42 cellular contexts compared by ENCODE assay signal in the genomic region with DNA sequence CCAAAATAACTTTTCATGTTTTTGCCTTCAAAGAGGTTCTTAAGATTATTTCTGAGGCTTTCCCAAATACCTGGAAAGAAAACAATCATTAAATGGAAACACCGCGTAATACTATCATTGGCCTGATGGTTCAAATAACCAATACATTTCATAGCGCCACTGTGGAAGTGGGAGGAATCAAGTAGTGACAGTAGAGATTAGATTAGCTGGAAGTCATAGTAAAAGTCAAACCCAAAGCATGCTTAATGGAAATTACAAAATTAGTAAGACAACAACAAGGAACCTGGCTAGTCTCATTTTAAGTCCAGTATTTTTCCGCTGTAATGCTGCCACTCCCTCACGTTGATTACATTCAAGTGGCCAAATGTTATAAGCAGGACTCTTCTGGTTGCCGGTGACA. TPM values are rescaled to one million over a fixed set of nuclear protein-coding genes. Genes with fewer than 3 reads are reported as not detected.
"Had no signal": no experiment of that assay in that cellular context is flagged by ENCODE, and none has a peak within 500 bp of the region (broad histone marks: within the 10 kb centered on the region; RNA-seq: fewer than 3 reads in every experiment).

No MANE protein-coding gene starts in this region.

- H3K27ac ChIP-seq: adrenal gland, ascending aorta, body of pancreas, brain microvascular endothelial cell, breast epithelium, cardiac muscle cell had no signal

- H3K27me3 ChIP-seq: adrenal gland, ascending aorta, body of pancreas, brain microvascular endothelial cell, breast epithelium, cardiac muscle cell had no signal

- H3K4me3 ChIP-seq: adrenal gland, ascending aorta, body of pancreas, breast epithelium, cardiac muscle cell had no signal

- H3K4me3 Mint-ChIP-seq: activated naive CD4-positive, alpha-beta T cell treated with anti-CD3 and anti-CD28 coated beads for 36 hours; activated naive CD4-positive, alpha-beta T cell treated with anti-CD3 and anti-CD28 coated beads, Interleukin-2, amount 10 ng/mL, durations not matched to agents 7 days and 5 days; activated naive CD4-positive, alpha-beta T cell treated with anti-CD3 and anti-CD28 coated beads, Interleukin-2, amount 50 U/mL, for 24 hours; activated naive CD8-positive, alpha-beta T cell; activated naive CD8-positive, alpha-beta T cell treated with anti-CD3 and anti-CD28 coated beads for 36 hours; activated naive CD8-positive, alpha-beta T cell treated with anti-CD3 and anti-CD28 coated beads, Interleukin-2, amount 10 ng/mL, durations not matched to agents 7 days and 5 days; activated naive CD8-positive, alpha-beta T cell treated with anti-CD3 and anti-CD28 coated beads, Interleukin-2, amount 50 U/mL, for 24 hours; activated T-cell treated with anti-CD3 and anti-CD28 coated beads, Interleukin-2, amount 50 U/mL, for 24 hours; activated T-cell treated with anti-CD3 and anti-CD28 coated beads, Interleukin-2, amount 50 U/mL, for 4 hours; activated T-cell treated with anti-CD3 and anti-CD28 coated beads, Interleukin-2, amount 50 U/mL, for 72 hours; activated T-helper 1 cell treated with anti-CD3 and anti-CD28 coated beads, Interleukin-12 subunit alpha, Interleukin-12 subunit beta, Interleukin-2, Interleukin-4 antibody, amounts not matched to agents 30 ng/mL and 10 ng/mL and 1 ng/mL, durations not matched to agents 14 hours and 24 hours and 36 hours; activated T-helper 17 cell treated with anti-CD3 and anti-CD28 coated beads, Interleukin-2, amount 50 U/mL, for 72 hours; brain; central memory CD8-positive, alpha-beta T cell had no signal

- H3K36me3 ChIP-seq: adrenal gland, ascending aorta, brain microvascular endothelial cell, breast epithelium, cardiac muscle cell had no signal

- H3K4me1 Mint-ChIP-seq: activated naive CD4-positive, alpha-beta T cell treated with anti-CD3 and anti-CD28 coated beads, Interleukin-2, amount 10 ng/mL, durations not matched to agents 7 days and 5 days; activated naive CD4-positive, alpha-beta T cell treated with anti-CD3 and anti-CD28 coated beads, Interleukin-2, amount 50 U/mL, for 24 hours; activated naive CD8-positive, alpha-beta T cell treated with anti-CD3 and anti-CD28 coated beads for 36 hours; activated naive CD8-positive, alpha-beta T cell treated with anti-CD3 and anti-CD28 coated beads, Interleukin-2, amount 10 ng/mL, durations not matched to agents 7 days and 5 days; activated naive CD8-positive, alpha-beta T cell treated with anti-CD3 and anti-CD28 coated beads, Interleukin-2, amount 50 U/mL, for 24 hours; activated T-helper 17 cell treated with anti-CD3 and anti-CD28 coated beads, Interleukin-2, amount 50 U/mL, for 72 hours; central memory CD8-positive, alpha-beta T cell had no signal

- DNase-seq: activated effector memory CD4-positive, alpha-beta T cell treated with anti-CD3 and anti-CD28 coated beads, Interleukin-2, amount 50 U/mL, for 16 hours; activated effector memory CD4-positive, alpha-beta T cell treated with Interleukin-2 at 50 U/mL for 16 hours; activated gamma-delta T cell; activated gamma-delta T cell treated with Interleukin-2 at 50 U/mL for 16 hours; activated naive CD4-positive, alpha-beta T cell; activated naive CD4-positive, alpha-beta T cell treated with anti-CD3 and anti-CD28 coated beads for 36 hours; activated naive CD4-positive, alpha-beta T cell treated with anti-CD3 and anti-CD28 coated beads, Interleukin-2, amount 10 ng/mL, durations not matched to agents 7 days and 5 days; activated naive CD4-positive, alpha-beta T cell treated with anti-CD3 and anti-CD28 coated beads, Interleukin-2, amount 50 U/mL, for 16 hours; activated naive CD4-positive, alpha-beta T cell treated with Interleukin-2 at 50 U/mL for 16 hours; activated naive CD8-positive, alpha-beta T cell treated with anti-CD3 and anti-CD28 coated beads for 36 hours; activated naive CD8-positive, alpha-beta T cell treated with anti-CD3 and anti-CD28 coated beads, Interleukin-2, amount 10 ng/mL, durations not matched to agents 7 days and 5 days; activated naive CD8-positive, alpha-beta T cell treated with anti-CD3 and anti-CD28 coated beads, Interleukin-2, amount 50 U/mL, for 24 hours; activated T-cell treated with anti-CD3 and anti-CD28 coated beads, Interleukin-2, amount 50 U/mL, for 1 hour; activated T-cell treated with anti-CD3 and anti-CD28 coated beads, Interleukin-2, amount 50 U/mL, for 24 hours; activated T-cell treated with anti-CD3 and anti-CD28 coated beads, Interleukin-2, amount 50 U/mL, for 4 hours; activated T-cell treated with anti-CD3 and anti-CD28 coated beads, Interleukin-2, amount 50 U/mL, for 48 hours; activated T-cell treated with anti-CD3 and anti-CD28 coated beads, Interleukin-2, amount 50 U/mL, for 72 hours; adrenal gland; amniotic stem cell; amygdala; anterior cingulate cortex; aorta; body of pancreas; brain microvascular endothelial cell; caudate nucleus; central memory CD4-positive, alpha-beta T cell; cerebellar nuclear complex had no signal

- H3K9me3 ChIP-seq: adrenal gland, ascending aorta, body of pancreas, breast epithelium had no signal

- H3K36me3 Mint-ChIP-seq: activated naive CD4-positive, alpha-beta T cell treated with anti-CD3 and anti-CD28 coated beads, Interleukin-2, amount 10 ng/mL, durations not matched to agents 7 days and 5 days; activated naive CD4-positive, alpha-beta T cell treated with anti-CD3 and anti-CD28 coated beads, Interleukin-2, amount 50 U/mL, for 24 hours; activated naive CD8-positive, alpha-beta T cell; activated naive CD8-positive, alpha-beta T cell treated with anti-CD3 and anti-CD28 coated beads for 36 hours; brain had no signal

- H3K4me1 ChIP-seq: adrenal gland, ascending aorta, body of pancreas, breast epithelium had no signal

- H3K27me3 Mint-ChIP-seq: activated naive CD4-positive, alpha-beta T cell treated with anti-CD3 and anti-CD28 coated beads, Interleukin-2, amount 10 ng/mL, durations not matched to agents 7 days and 5 days; activated naive CD4-positive, alpha-beta T cell treated with anti-CD3 and anti-CD28 coated beads, Interleukin-2, amount 50 U/mL, for 24 hours; activated naive CD8-positive, alpha-beta T cell treated with anti-CD3 and anti-CD28 coated beads for 36 hours; activated naive CD8-positive, alpha-beta T cell treated with anti-CD3 and anti-CD28 coated beads, Interleukin-2, amount 10 ng/mL, durations not matched to agents 7 days and 5 days; activated T-cell treated with anti-CD3 and anti-CD28 coated beads, Interleukin-2, amount 50 U/mL, for 24 hours; brain; central memory CD8-positive, alpha-beta T cell had no signal

- ATAC-seq: activated naive CD4-positive, alpha-beta T cell treated with anti-CD3 and anti-CD28 coated beads, Interleukin-2, amount 50 U/mL, for 72 hours; activated naive CD8-positive, alpha-beta T cell treated with anti-CD3 and anti-CD28 coated beads, Interleukin-2, amount 50 U/mL, for 24 hours; activated T-cell treated with anti-CD3 and anti-CD28 coated beads, Interleukin-2, amount 50 U/mL, for 4 hours; activated T-cell treated with anti-CD3 and anti-CD28 coated beads, Interleukin-2, amount 50 U/mL, for 72 hours; activated T-helper 17 cell treated with anti-CD3 and anti-CD28 coated beads, Interleukin-2, amount 50 U/mL, for 72 hours; body of pancreas had no signal

- H3K27ac Mint-ChIP-seq: activated naive CD4-positive, alpha-beta T cell treated with anti-CD3 and anti-CD28 coated beads for 36 hours; activated naive CD4-positive, alpha-beta T cell treated with anti-CD3 and anti-CD28 coated beads, Interleukin-2, amount 10 ng/mL, durations not matched to agents 7 days and 5 days; activated naive CD4-positive, alpha-beta T cell treated with anti-CD3 and anti-CD28 coated beads, Interleukin-2, amount 50 U/mL, for 24 hours; activated naive CD4-positive, alpha-beta T cell treated with anti-CD3 and anti-CD28 coated beads, Interleukin-2, amount 50 U/mL, for 72 hours; activated naive CD8-positive, alpha-beta T cell; activated naive CD8-positive, alpha-beta T cell treated with anti-CD3 and anti-CD28 coated beads for 36 hours; activated naive CD8-positive, alpha-beta T cell treated with anti-CD3 and anti-CD28 coated beads, Interleukin-2, amount 10 ng/mL, durations not matched to agents 7 days and 5 days; activated naive CD8-positive, alpha-beta T cell treated with anti-CD3 and anti-CD28 coated beads, Interleukin-2, amount 50 U/mL, for 24 hours; activated T-cell treated with anti-CD3 and anti-CD28 coated beads, Interleukin-2, amount 50 U/mL, for 24 hours; activated T-cell treated with anti-CD3 and anti-CD28 coated beads, Interleukin-2, amount 50 U/mL, for 72 hours; activated T-helper 1 cell treated with anti-CD3 and anti-CD28 coated beads, Interleukin-12 subunit alpha, Interleukin-12 subunit beta, Interleukin-2, Interleukin-4 antibody, amounts not matched to agents 30 ng/mL and 10 ng/mL and 1 ng/mL, durations not matched to agents 14 hours and 24 hours and 36 hours; activated T-helper 17 cell treated with anti-CD3 and anti-CD28 coated beads, Interleukin-2, amount 50 U/mL, for 72 hours; activated T-helper 2 cell treated with anti-CD3 and anti-CD28 coated beads, Interferon-gamma antibody, Interleukin-2, Interleukin-4, amounts not matched to agents 10 μg/mL and 5 μg/mL and 100 μg/mL, durations not matched to agents 14 hours and 24 hours and 36 hours; brain had no signal

- H3K9me3 Mint-ChIP-seq: activated naive CD4-positive, alpha-beta T cell treated with anti-CD3 and anti-CD28 coated beads for 36 hours; activated naive CD4-positive, alpha-beta T cell treated with anti-CD3 and anti-CD28 coated beads, Interleukin-2, amount 10 ng/mL, durations not matched to agents 7 days and 5 days; activated naive CD4-positive, alpha-beta T cell treated with anti-CD3 and anti-CD28 coated beads, Interleukin-2, amount 50 U/mL, for 24 hours; activated naive CD4-positive, alpha-beta T cell treated with anti-CD3 and anti-CD28 coated beads, Interleukin-2, amount 50 U/mL, for 72 hours; activated naive CD8-positive, alpha-beta T cell treated with anti-CD3 and anti-CD28 coated beads for 36 hours; activated T-cell treated with anti-CD3 and anti-CD28 coated beads, Interleukin-2, amount 50 U/mL, for 24 hours; activated T-cell treated with anti-CD3 and anti-CD28 coated beads, Interleukin-2, amount 50 U/mL, for 4 hours; activated T-helper 1 cell treated with anti-CD3 and anti-CD28 coated beads, Interleukin-12 subunit alpha, Interleukin-12 subunit beta, Interleukin-2, Interleukin-4 antibody, amounts not matched to agents 30 ng/mL and 10 ng/mL and 1 ng/mL, durations not matched to agents 14 hours and 24 hours and 36 hours; activated T-helper 17 cell treated with anti-CD3 and anti-CD28 coated beads, Interleukin-2, amount 50 U/mL, for 72 hours; activated T-helper 2 cell treated with anti-CD3 and anti-CD28 coated beads, Interferon-gamma antibody, Interleukin-2, Interleukin-4, amounts not matched to agents 10 μg/mL and 5 μg/mL and 100 μg/mL, durations not matched to agents 14 hours and 24 hours and 36 hours; central memory CD8-positive, alpha-beta T cell had no signal

RNA-seq across cellular contexts. Expression of a gene that starts 41.5 kb away (rescaled TPM):
- total RNA-seq: activated naive CD4-positive, alpha-beta T cell treated with anti-CD3 and anti-CD28 coated beads for 36 hours; activated naive CD4-positive, alpha-beta T cell treated with anti-CD3 and anti-CD28 coated beads, Interleukin-2, amount 50 U/mL, for 72 hours; activated naive CD8-positive, alpha-beta T cell treated with anti-CD3 and anti-CD28 coated beads for 36 hours; activated naive CD8-positive, alpha-beta T cell treated with anti-CD3 and anti-CD28 coated beads, Interleukin-2, amount 10 ng/mL, durations not matched to agents 7 days and 5 days; activated T-cell treated with anti-CD3 and anti-CD28 coated beads, Interleukin-2, amount 50 U/mL, for 4 hours; activated T-cell treated with anti-CD3 and anti-CD28 coated beads, Interleukin-2, amount 50 U/mL, for 72 hours; activated T-helper 1 cell treated with anti-CD3 and anti-CD28 coated beads, Interleukin-12 subunit alpha, Interleukin-12 subunit beta, Interleukin-2, Interleukin-4 antibody, amounts not matched to agents 30 ng/mL and 10 ng/mL and 1 ng/mL, durations not matched to agents 14 hours and 24 hours and 36 hours; activated T-helper 17 cell treated with anti-CD3 and anti-CD28 coated beads, Interleukin-2, amount 50 U/mL, for 72 hours; activated T-helper 2 cell treated with anti-CD3 and anti-CD28 coated beads, Interferon-gamma antibody, Interleukin-2, Interleukin-4, amounts not matched to agents 10 μg/mL and 5 μg/mL and 100 μg/mL, durations not matched to agents 14 hours and 24 hours and 36 hours; adrenal gland; aorta; ascending aorta; bronchial epithelial cell; cardiac muscle cell; cardiac septum; cerebellum; chondrocyte had no signal
- polyA plus RNA-seq: adrenal gland, aorta, cardiac muscle cell had no signal
